1 cellular context compared by ENCODE assay signal in the genomic region with DNA sequence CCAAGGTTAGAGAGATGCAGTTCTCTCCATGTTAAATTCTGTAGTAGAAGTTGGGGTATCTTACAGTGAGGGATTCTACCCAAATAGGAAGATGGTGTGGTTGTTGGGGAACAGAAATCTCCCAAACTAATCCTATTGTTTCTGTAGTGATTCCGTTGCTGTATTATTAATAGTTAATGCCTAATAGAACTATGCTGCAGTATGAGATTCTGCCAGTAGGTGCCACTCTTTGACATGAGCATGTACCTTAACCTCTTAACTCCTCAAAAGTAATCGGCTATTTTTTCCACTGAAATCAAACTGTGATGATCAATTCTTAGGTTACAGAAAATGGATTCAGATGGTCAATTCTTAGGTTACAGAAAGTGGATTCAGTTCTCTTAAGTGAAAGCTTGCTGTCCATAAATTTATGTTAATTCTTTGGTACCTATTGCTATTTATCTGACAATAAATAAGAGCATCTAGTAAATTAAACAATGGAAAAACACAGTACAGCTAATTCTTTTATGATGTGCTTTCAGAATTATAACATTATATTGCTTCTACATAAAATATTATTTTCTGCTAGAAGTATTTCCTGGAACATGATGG.
TF ChIP-seq lines count a peak whose summit lies in the region.

No MANE protein-coding gene starts in this region.

TF ChIP-seq in H1, 55 proteins besides CTCF, POLR2A, EP300 and RAD21:
- no peak for TF ChIP-seq CHD7 (IDR thresholded peaks at IDR 0.05; ENCODE audit: insufficient replicate concordance, low read length)
- TF ChIP-seq SP1 (IDR thresholded peaks at IDR 0.05; ENCODE audit: low read depth, low read length): no peak
- no peak for TF ChIP-seq CBX8 (IDR thresholded peaks at IDR 0.05; ENCODE audit: borderline replicate concordance, low read depth, low read length)
- no peak for TF ChIP-seq SP2 (IDR thresholded peaks at IDR 0.05; ENCODE audit: low read length)
- TF ChIP-seq RNF2 (IDR thresholded peaks at IDR 0.05; ENCODE audit: borderline replicate concordance, low read depth, low read length, missing control alignments, poor library complexity, severe bottlenecking): no peak
- no peak for TF ChIP-seq CREB1 (IDR thresholded peaks at IDR 0.05)
- TF ChIP-seq POLR2AphosphoS5 (IDR thresholded peaks at IDR 0.05; ENCODE audit: low read depth, low read length): no peak
- TF ChIP-seq ATF3 (IDR thresholded peaks at IDR 0.05; ENCODE audit: insufficient read depth, low read depth, low read length): no peak
